8 cellular contexts compared by ENCODE assay signal in genomic region chr3:71585891-71586809, GRCh38. TPM values are rescaled to one million over a fixed set of nuclear protein-coding genes. Genes with fewer than 3 reads are reported as not detected.
DNase-seq lines count a peak whose midpoint lies in the region; ATAC-seq and TF ChIP-seq lines count a peak whose summit lies in the region.

No MANE protein-coding gene starts in this region.

- no peak for TF ChIP-seq EP300 in transverse colon (IDR thresholded peaks at IDR 0.05; ENCODE audit: low read depth)

- WGBS in transverse colon (ENCODE audit: low coverage in 1 of 2), 2 donors: 17 to 20% methylated on average over 7 of the region's 7 CpGs

- peaks cover 5% of the 10 kb centered on the region for H3K36me3 Mint-ChIP-seq in activated CD4-positive, alpha-beta T cell treated with anti-CD3 and anti-CD28 coated beads for 36 hours (ENCODE audit: low read depth)
- no peaks in the 10 kb centered on the region for H3K36me3 Mint-ChIP-seq in activated naive CD8-positive, alpha-beta T cell

- TF ChIP-seq POLR2A in transverse colon (IDR thresholded peaks at IDR 0.05): no peak

- 0 out of 2 replicates have a peak overlapping the region, but pooled peaks have one; percentile 98 for H3K9ac ChIP-seq in Karpas-422 (ENCODE audit: low read length)

- H3K4me1 ChIP-seq in Karpas-422 (ENCODE audit: low read length) (peaks cover 53% of the 10 kb centered on the region), transverse colon (peaks cover 0 to 19% (median 14%) of the 10 kb centered on the region in 4 donors)

- no peak overlapping the region for H3K27ac Mint-ChIP-seq in activated CD4-positive, alpha-beta T cell treated with anti-CD3 and anti-CD28 coated beads for 36 hours
- peak overlapping the region; percentile 92 for H3K27ac Mint-ChIP-seq in activated naive CD8-positive, alpha-beta T cell

- H3K36me3 ChIP-seq in Karpas-422 (ENCODE audit: insufficient read depth, low read length): no peaks in the 10 kb centered on the region
- H3K36me3 ChIP-seq in transverse colon: no peaks in the 10 kb centered on the region

- H3K9me2 ChIP-seq in Karpas-422 (replicated peaks; ENCODE audit: insufficient read depth, low read length): no peaks in the 10 kb centered on the region

- peak; percentile 59 to 81 (median 66) for TF ChIP-seq CTCF in transverse colon (IDR thresholded peaks at IDR 0.05)

- no peak overlapping the region for H3K4me3 Mint-ChIP-seq in activated CD4-positive, alpha-beta T cell treated with anti-CD3 and anti-CD28 coated beads for 36 hours
- H3K4me3 Mint-ChIP-seq in activated naive CD8-positive, alpha-beta T cell: peak overlapping the region; percentile 89

- H3K9me3 ChIP-seq in Karpas-422 (ENCODE audit: low read length) (no peaks in the 10 kb centered on the region), transverse colon (no peaks in the 10 kb centered on the region)

- DNase-seq in activated CD4-positive, alpha-beta T cell treated with anti-CD3 and anti-CD28 coated beads for 36 hours: peak; percentile 38
- no peak for DNase-seq in activated CD4-positive, alpha-beta T cell treated with anti-CD3 and anti-CD28 coated beads for 1 hour
- DNase-seq in Karpas-422 (peak; percentile 77), iris pigment epithelial cell (ENCODE audit: low read depth) (peak; percentile 65), transverse colon (no peak), ecto neural progenitor cell (ENCODE audit: low spot score) (no peak), NCI-H187 treated with DMSO at 0.1 percent for 48 hours (lab: John Stamatoyannopoulos, UW) (no peak)

- CTCF ChIA-PET in activated CD4-positive, alpha-beta T cell treated with anti-CD3 and anti-CD28 coated beads for 36 hours (lab: Charles Lee): interaction anchor here (0.7 to 2.5 kb wide), 22 partner anchors 41 to 1035 kb away, joined by 3 to 9 read pairs (median 3); no protein-coding TSS in a partner anchor

- H3K9me3 Mint-ChIP-seq in activated CD4-positive, alpha-beta T cell treated with anti-CD3 and anti-CD28 coated beads for 36 hours (ENCODE audit: low read depth): no peaks in the 10 kb centered on the region
- H3K9me3 Mint-ChIP-seq in activated naive CD8-positive, alpha-beta T cell (ENCODE audit: low read depth): no peaks in the 10 kb centered on the region

- intact Hi-C loops in activated CD4-positive, alpha-beta T cell treated with anti-CD3 and anti-CD28 coated beads for 36 hours (cut with DNase I, micrococcal nuclease): loop anchor here (1.0 to 10.0 kb wide), 14 partner anchors 66 to 1259 kb away; partner anchors contain the start of gene SHQ1 (in 1 of the 2)
- intact Hi-C loops in transverse colon (cut with DNase I; ENCODE audit: low total_unique reads): loop anchor here (10.0 kb wide), 3 partner anchors 451 to 1041 kb away; no protein-coding TSS in a partner anchor

- no peaks in the 10 kb centered on the region for H3K27me3 Mint-ChIP-seq in activated CD4-positive, alpha-beta T cell treated with anti-CD3 and anti-CD28 coated beads for 36 hours
- H3K27me3 Mint-ChIP-seq in activated naive CD8-positive, alpha-beta T cell: no peaks in the 10 kb centered on the region

- H3K4me2 ChIP-seq in Karpas-422 (ENCODE audit: low read depth, low read length, poor library complexity, severe bottlenecking): peak overlapping the region; percentile 93

- ATAC-seq in activated CD4-positive, alpha-beta T cell treated with anti-CD3 and anti-CD28 coated beads for 36 hours: no peak

- POLR2A ChIA-PET in activated CD4-positive, alpha-beta T cell treated with anti-CD3 and anti-CD28 coated beads for 36 hours (lab: Charles Lee): interaction anchor here (0.5 to 0.8 kb wide), 2 partner anchors 344 to 359 kb away, joined by 3 to 5 read pairs; no protein-coding TSS in a partner anchor

- no peaks in the 10 kb centered on the region for H4K20me1 ChIP-seq in Karpas-422 (ENCODE audit: insufficient read depth, low read depth, low read length)

- H3K27me3 ChIP-seq in Karpas-422 (ENCODE audit: low read length) (no peaks in the 10 kb centered on the region), transverse colon (no peaks in the 10 kb centered on the region)

- peak overlapping the region; percentile 77 for H3K27ac ChIP-seq in Karpas-422 (ENCODE audit: low read length)
- H3K27ac ChIP-seq in transverse colon: peak overlapping the region; percentile 97 to 100 (median 98)

- in situ Hi-C loops in transverse colon (cut with MboI; ENCODE audit: low pct_ligation_motif_present in 1 of 4, low pct_unique_long_range_greater_than_20kb in 1 of 4, low sequenced_read_pairs in 3 of 4): loop anchor here in 2 of 4 donors (10.0 to 25.0 kb wide), 6 partner anchors 274 to 874 kb away; no protein-coding TSS in a partner anchor

- H3K4me3 ChIP-seq in Karpas-422 (ENCODE audit: low read length) (0 out of 2 replicates have a peak overlapping the region, but pooled peaks have one; percentile 62), transverse colon (no peak overlapping the region)

- peaks cover 16% of the 10 kb centered on the region for H3K79me2 ChIP-seq in Karpas-422 (ENCODE audit: low read length)

- no peak overlapping the region for H2AFZ ChIP-seq in Karpas-422 (ENCODE audit: low read length)

- peaks cover 38% of the 10 kb centered on the region for H3K4me1 Mint-ChIP-seq in activated CD4-positive, alpha-beta T cell treated with anti-CD3 and anti-CD28 coated beads for 36 hours
- H3K4me1 Mint-ChIP-seq in activated naive CD8-positive, alpha-beta T cell (ENCODE audit: low read depth): peaks cover 42% of the 10 kb centered on the region

RNA-seq across cellular contexts. Expression of gene FOXP1, which starts 2.6 kb away (rescaled TPM):
- total RNA-seq in activated CD4-positive, alpha-beta T cell treated with anti-CD3 and anti-CD28 coated beads for 36 hours: 100 to 1,000 TPM; 108 to 153 TPM
- 202 and 334 TPM in 2 replicates for total RNA-seq in Karpas-422 (2014; rRNA removed; shearing (Covaris generic); ENCODE audit: low replicate concordance)
- total RNA-seq in transverse colon: 100 to 1,000 TPM; 102 to 260 (median 150) TPM

Comparison
In these comparisons a context has a peak if more than half of its experiments do, and no peak if none do; other contexts are left out.
1. DNase-seq: peak in activated CD4-positive, alpha-beta T cell treated with anti-CD3 and anti-CD28 coated beads for 36 hours (single experiment), Karpas-422 (single experiment) and iris pigment epithelial cell (single experiment); none in activated CD4-positive, alpha-beta T cell treated with anti-CD3 and anti-CD28 coated beads for 1 hour (single experiment), transverse colon (single experiment), ecto neural progenitor cell (single experiment) and NCI-H187 treated with DMSO at 0.1 percent for 48 hours (single experiment).